Comparison of ENCODE assay signal across 8 cellular contexts in genomic region chr7:114923403-114923713, GRCh38. TPM values are rescaled to one million over a fixed set of nuclear protein-coding genes. Genes with fewer than 3 reads are reported as not detected.
A peak's percentile ranks its signal among the peaks of the same experiment; 100 is the strongest.
DNase-seq lines count a peak whose midpoint lies in the region; ATAC-seq, FAIRE-seq and TF ChIP-seq lines count a peak whose summit lies in the region.

No MANE protein-coding gene starts in this region.

- no TSS peak for BruUV-seq in Panc1 (replicated peaks; lab: Mats Ljungman, UMichigan)

- TF ChIP-seq POLR2A in GM12892 (IDR thresholded peaks at IDR 0.05; ENCODE audit: low read depth, low read length) (no peak), esophagus squamous epithelium (IDR thresholded peaks at IDR 0.05) (peak in 1 of 4 donors; percentile 2)

- in situ Hi-C loops in Panc1 (cut with HindIII; ENCODE audit: low pct_unique_long_range_greater_than_20kb, low sequenced_read_pairs): no loop called here

- H3K27ac ChIP-seq in Panc1 (ENCODE audit: low read length) (no peak overlapping the region; the same call in 1 of the 2 replicates), esophagus squamous epithelium (peak overlapping the region; percentile 89 to 95 (median 90))

- no peaks in the 10 kb centered on the region for H3K9me3 ChIP-seq in Panc1 (ENCODE audit: control insufficient read depth, insufficient read depth, low read depth, low read length)
- H3K9me3 ChIP-seq in esophagus squamous epithelium: no peaks in the 10 kb centered on the region

- peaks cover 2% of the 10 kb centered on the region; the same call in 1 of the 2 replicates for H3K4me1 ChIP-seq in Panc1 (ENCODE audit: control insufficient read depth, insufficient read depth, low read length)
- peaks cover 0 to 45% (median 0%) of the 10 kb centered on the region in 3 donors for H3K4me1 ChIP-seq in esophagus squamous epithelium

- H3K36me3 ChIP-seq in Panc1 (ENCODE audit: control insufficient read depth, insufficient read depth, low read length) (no peaks in the 10 kb centered on the region), esophagus squamous epithelium (no peaks in the 10 kb centered on the region)

- peak overlapping the region; percentile 92 for H3K4me3 Mint-ChIP-seq in progenitor cell of endocrine pancreas (ENCODE audit: low read depth)

- no peak for TF ChIP-seq CTCF in Panc1 (IDR thresholded peaks at IDR 0.05)
- TF ChIP-seq CTCF in esophagus squamous epithelium (IDR thresholded peaks at IDR 0.05): no peak
- no peak for TF ChIP-seq CTCF in progenitor cell of endocrine pancreas (IDR thresholded peaks at IDR 0.05; ENCODE audit: unreplicated experiment)

- no peak for ATAC-seq in Panc1
- ATAC-seq in HG02763 (IDR thresholded peaks at IDR 0.05; ENCODE audit: unreplicated experiment): no peak
- no peak for ATAC-seq in GM18867 (IDR thresholded peaks at IDR 0.05; ENCODE audit: unreplicated experiment)

- H3K9me3 Mint-ChIP-seq in progenitor cell of endocrine pancreas (ENCODE audit: low read depth): no peaks in the 10 kb centered on the region

- intact Hi-C loops in Panc1 (cut with micrococcal nuclease; ENCODE audit: unreplicated experiment): no loop called here
- intact Hi-C loops in esophagus squamous epithelium (cut with DNase I): no loop called here

- no peaks in the 10 kb centered on the region for H3K36me3 Mint-ChIP-seq in progenitor cell of endocrine pancreas (ENCODE audit: insufficient read depth)

- peak overlapping the region; percentile 77 for H3K27ac Mint-ChIP-seq in progenitor cell of endocrine pancreas

- WGBS in esophagus squamous epithelium, 2 donors: 0 to 5% methylated on average over 4 of the region's 4 CpGs

- POLR2A ChIA-PET in Panc1 (lab: Charles Lee): no interaction called here

- peak; percentile 14 for FAIRE-seq in GM12892 (lab: Jason Lieb, UNC)

- H3K27me3 Mint-ChIP-seq in progenitor cell of endocrine pancreas: peaks cover 11% of the 10 kb centered on the region

- peaks cover 8% of the 10 kb centered on the region for H3K4me1 Mint-ChIP-seq in progenitor cell of endocrine pancreas (ENCODE audit: low read depth)

- H3K27me3 ChIP-seq in Panc1 (ENCODE audit: control insufficient read depth, insufficient read depth, low read length): no peaks in the 10 kb centered on the region
- H3K27me3 ChIP-seq in esophagus squamous epithelium: no peaks in the 10 kb centered on the region

- DNase-seq in GM12892 (ENCODE audit: insufficient read length) (no peak), Panc1 (ENCODE audit: low read depth, low spot score) (no peak), esophagus squamous epithelium (lab: John Stamatoyannopoulos, UW) (no peak), progenitor cell of endocrine pancreas (ENCODE audit: low spot score, unreplicated experiment) (no peak), KG1 (lab: John Stamatoyannopoulos, UW) (no peak)
- no peak for DNase-seq in stimulated activated CD4-positive, alpha-beta T cell treated with anti-CD3 and anti-CD28 coated beads, Interleukin-4, amount 100 ng/mL, for 4 hours

- CTCF ChIA-PET in Panc1 (lab: Charles Lee): no interaction called here

- H3K4me3 ChIP-seq in Panc1 (ENCODE audit: low read depth in 2 of 2, low read length in 2 of 2) (peak overlapping the region; percentile 59 to 81), esophagus squamous epithelium (peak overlapping the region; percentile 70 to 90 (median 86))

RNA-seq across cellular contexts. Expression of gene MDFIC, which starts 1.5 kb away (rescaled TPM):
- polyA plus RNA-seq in GM12892 (2012; ENCODE audit: missing spikeins): 76.6 TPM
- 7.3 TPM for total RNA-seq in Panc1 (2021; ENCODE audit: unreplicated experiment)
- polyA plus RNA-seq in Panc1 (2012; ENCODE audit: insufficient read length): 5.6 TPM
- total RNA-seq in esophagus squamous epithelium: 10 to 100 TPM; 16.0 to 29.2 (median 21.3) TPM
- total RNA-seq in progenitor cell of endocrine pancreas: 5.4 and 6.7 TPM in 2 replicates
